Comparison of ENCODE assay signal across 12 cellular contexts in genomic region chr12:112406519-112407488, GRCh38. TPM values are rescaled to one million over a fixed set of nuclear protein-coding genes. Genes with fewer than 3 reads are reported as not detected.
DNase-seq lines count a peak whose midpoint lies in the region; ATAC-seq, FAIRE-seq and TF ChIP-seq lines count a peak whose summit lies in the region.
"Had no signal": no experiment of that assay in that cellular context is flagged by ENCODE, and none has a peak within 500 bp of the region (broad histone marks: within the 10 kb centered on the region; RNA-seq: fewer than 3 reads in every experiment).

No MANE protein-coding gene starts in this region.

- H3K79me2 ChIP-seq in endothelial cell of umbilical vein (ENCODE audit: control insufficient read depth, insufficient read depth, low read length), result peaks cover 30% of the 10 kb centered on the region
- H3K79me2 ChIP-seq in smooth muscle cell (ENCODE audit: low read depth), result peaks cover 24% of the 10 kb centered on the region

- H3F3A ChIP-seq in smooth muscle cell (ENCODE audit: low read depth), result peaks cover 34% of the 10 kb centered on the region

- ATAC-seq in activated T-cell treated with anti-CD3 and anti-CD28 coated beads, Interleukin-2, amount 50 U/mL, for 4 hours, result no peak
- ATAC-seq in RWPE2 (ENCODE audit: low read depth), result no peak
- no peak for ATAC-seq in GM21825 (IDR thresholded peaks at IDR 0.05; ENCODE audit: unreplicated experiment)
- ATAC-seq in GM19467 (IDR thresholded peaks at IDR 0.05; ENCODE audit: unreplicated experiment), result no peak

- peaks cover 53% of the 10 kb centered on the region for H3K36me3 ChIP-seq in RWPE2 (ENCODE audit: low read depth)
- peaks cover 28 to 32% of the 10 kb centered on the region in 2 experiments for H3K36me3 ChIP-seq in endothelial cell of umbilical vein (ENCODE audit: control insufficient read depth in 2 of 2, extremely low read depth in 1 of 2, insufficient read depth in 2 of 2, low read length in 2 of 2)
- H3K36me3 ChIP-seq in smooth muscle cell (ENCODE audit: low read depth), result peaks cover 9% of the 10 kb centered on the region

- peaks cover 39% of the 10 kb centered on the region for H3K4me1 Mint-ChIP-seq in activated T-cell treated with anti-CD3 and anti-CD28 coated beads, Interleukin-2, amount 50 U/mL, for 4 hours (ENCODE audit: low read depth)

- peak overlapping the region; percentile 99 for H3K4me3 Mint-ChIP-seq in activated T-cell treated with anti-CD3 and anti-CD28 coated beads, Interleukin-2, amount 50 U/mL, for 4 hours

- no peaks in the 10 kb centered on the region for H3K9me3 Mint-ChIP-seq in activated T-cell treated with anti-CD3 and anti-CD28 coated beads, Interleukin-2, amount 50 U/mL, for 4 hours

- H3K9ac ChIP-seq in endothelial cell of umbilical vein (replicated peaks; ENCODE audit: extremely low read depth, insufficient read depth, low read length) (no peak overlapping the region), smooth muscle cell (ENCODE audit: low read depth) (no peak overlapping the region)

- no peaks in the 10 kb centered on the region for H3K9me1 ChIP-seq in endothelial cell of umbilical vein (replicated peaks; ENCODE audit: control insufficient read depth, extremely low read depth, insufficient read depth, low read length)

- H3K4me2 ChIP-seq in endothelial cell of umbilical vein (ENCODE audit: insufficient read depth, low read length), result peak overlapping the region; percentile 86
- H3K4me2 ChIP-seq in smooth muscle cell, result peak overlapping the region; percentile 98

- H3K27ac ChIP-seq in RWPE2 (ENCODE audit: poor library complexity, severe bottlenecking), result peak overlapping the region; percentile 80
- H3K27ac ChIP-seq in endothelial cell of umbilical vein (ENCODE audit: insufficient read depth, low read depth, low read length), result no peak overlapping the region
- H3K27ac ChIP-seq in smooth muscle cell (ENCODE audit: low read depth), result peak overlapping the region; percentile 81
- H3K27ac ChIP-seq: thyroid gland had no signal

- peak; percentile 7 for TF ChIP-seq POLR2A in endothelial cell of umbilical vein (IDR thresholded peaks at IDR 0.05; ENCODE audit: low read depth, low read length)

- H3K9me3 ChIP-seq in RWPE2 (ENCODE audit: severe bottlenecking), result no peaks in the 10 kb centered on the region
- no peaks in the 10 kb centered on the region for H3K9me3 ChIP-seq in endothelial cell of umbilical vein (replicated peaks; ENCODE audit: control insufficient read depth, insufficient read depth, low read length)
- no peaks in the 10 kb centered on the region for H3K9me3 ChIP-seq in smooth muscle cell (replicated peaks; ENCODE audit: low read depth)
- H3K9me3 ChIP-seq: thyroid gland had no signal

- peaks cover 45% of the 10 kb centered on the region for H3K36me3 Mint-ChIP-seq in activated T-cell treated with anti-CD3 and anti-CD28 coated beads, Interleukin-2, amount 50 U/mL, for 4 hours (ENCODE audit: insufficient read depth)

- no peak for TF ChIP-seq CTCF in RWPE2 (IDR thresholded peaks at IDR 0.05; ENCODE audit: poor library complexity, severe bottlenecking)
- no peak for TF ChIP-seq CTCF in endothelial cell of umbilical vein (IDR thresholded peaks at IDR 0.05; ENCODE audit: extremely low read depth in 1 of 2, insufficient read depth in 1 of 2, low read depth in 1 of 2, low read length in 2 of 2)
- no peak for TF ChIP-seq CTCF in smooth muscle cell (IDR thresholded peaks at IDR 0.05; ENCODE audit: borderline replicate concordance, insufficient read depth, poor library complexity, severe bottlenecking)
- no peak for TF ChIP-seq CTCF in GM10248 (IDR thresholded peaks at IDR 0.05; ENCODE audit: control extremely low read depth, extremely low read depth, low read depth, missing control alignments)

- no peaks in the 10 kb centered on the region for H3K27me3 Mint-ChIP-seq in activated T-cell treated with anti-CD3 and anti-CD28 coated beads, Interleukin-2, amount 50 U/mL, for 4 hours (ENCODE audit: low read depth)

- no TSS peak for BruUV-seq in endothelial cell of umbilical vein (replicated peaks; lab: Mats Ljungman, UMichigan)

- H2AFZ ChIP-seq in endothelial cell of umbilical vein (ENCODE audit: low read depth, low read length) (no peak overlapping the region), smooth muscle cell (ENCODE audit: low read depth) (no peak overlapping the region)

- WGBS in smooth muscle cell (ENCODE audit: low lambda C conversion rate), result 93% methylated on average over 11 of the region's 11 CpGs

- dilution Hi-C loops in endothelial cell of umbilical vein (cut with MboI; ENCODE audit: extremely low pct_ligation_motif_present, low sequenced_read_pairs), result no loop called here

- POLR2A ChIA-PET in endothelial cell of umbilical vein (lab: Charles Lee) (no interaction called here), GM10248 (lab: Yijun Ruan, JAX) (no interaction called here)

- intact Hi-C loops in endothelial cell of umbilical vein (cut with micrococcal nuclease), result no loop called here

- DNase-seq in activated T-cell treated with anti-CD3 and anti-CD28 coated beads, Interleukin-2, amount 50 U/mL, for 4 hours, result no peak
- DNase-seq in activated T-cell treated with anti-CD3 and anti-CD28 coated beads, Interleukin-2, amount 50 U/mL, for 1 hour, result no peak
- DNase-seq in RWPE2 (ENCODE audit: low spot score) (no peak), endothelial cell of umbilical vein (ENCODE audit: low read depth, low spot score) (no peak), smooth muscle cell (lab: John Stamatoyannopoulos, UW; ENCODE audit: unreplicated experiment) (no peak), GM10248 (ENCODE audit: extremely low spot score) (no peak)
- DNase-seq: NCI-H82; stimulated activated CD4-positive, alpha-beta T cell treated with anti-CD3 and anti-CD28 coated beads, Interleukin-2, amount 100 ng/mL, for 24 hours; thyroid gland had no signal

- peaks cover 4% of the 10 kb centered on the region for H3K4me1 ChIP-seq in RWPE2 (ENCODE audit: insufficient read depth, poor library complexity, severe bottlenecking)
- peaks cover 20% of the 10 kb centered on the region for H3K4me1 ChIP-seq in endothelial cell of umbilical vein (ENCODE audit: control insufficient read depth, extremely low read depth, insufficient read depth, low read length)
- H3K4me1 ChIP-seq in smooth muscle cell (ENCODE audit: low read depth), result peaks cover 14% of the 10 kb centered on the region

- no peaks in the 10 kb centered on the region for H3K27me3 ChIP-seq in RWPE2 (ENCODE audit: insufficient read depth, poor library complexity, severe bottlenecking)
- H3K27me3 ChIP-seq in endothelial cell of umbilical vein (ENCODE audit: control insufficient read depth in 2 of 2, insufficient read depth in 2 of 2, low read length in 2 of 2), result no peaks in the 10 kb centered on the region
- H3K27me3 ChIP-seq in smooth muscle cell (ENCODE audit: low read depth), result no peaks in the 10 kb centered on the region
- H3K27me3 ChIP-seq: thyroid gland had no signal

- H4K20me1 ChIP-seq in endothelial cell of umbilical vein (replicated peaks; ENCODE audit: control insufficient read depth, extremely low read depth, insufficient read depth, low read length), result no peaks in the 10 kb centered on the region
- H4K20me1 ChIP-seq in smooth muscle cell (ENCODE audit: low read depth), result peaks cover 39% of the 10 kb centered on the region

- CTCF ChIA-PET in endothelial cell of umbilical vein (lab: Charles Lee), result no interaction called here
- CTCF ChIA-PET in GM10248 (lab: Yijun Ruan, JAX), result interaction anchor here (1.3 to 3.6 kb wide), 3 partner anchors 11 to 298 kb away, joined by 3 to 14 read pairs (median 4); partner anchors contain the start of gene NAA25

- H3K4me3 ChIP-seq in RWPE2 (ENCODE audit: severe bottlenecking) (no peak overlapping the region), endothelial cell of umbilical vein (replicated peaks in 1 of 3; ENCODE audit: insufficient read depth in 1 of 3, low read depth in 1 of 3, low read length in 3 of 3) (peak overlapping the region in 2 of 3 experiments; percentile 9 to 91), smooth muscle cell (peak overlapping the region; percentile 87)
- H3K4me3 ChIP-seq: lung, thyroid gland had no signal

- no peak for FAIRE-seq in endothelial cell of umbilical vein (lab: Jason Lieb, UNC)

RNA-seq across cellular contexts. Expression of gene RPL6, which starts 2.6 kb away (rescaled TPM):
- total RNA-seq in activated T-cell treated with anti-CD3 and anti-CD28 coated beads, Interleukin-2, amount 50 U/mL, for 4 hours, result 1,000 to 10,000 TPM; 2,303 to 2,443 (median 2,407) TPM
- total RNA-seq in endothelial cell of umbilical vein (1,359 and 1,385 TPM in 2 replicates), smooth muscle cell (1,517 and 1,797 TPM in 2 replicates)
- polyA plus RNA-seq in endothelial cell of umbilical vein (773 and 998 TPM in 2 replicates), smooth muscle cell (333 and 366 TPM in 2 replicates)
- 2,036 and 2,074 TPM in 2 replicates for polyA plus RNA-seq in endothelial cell of umbilical vein (2011; cell fraction: cytosol; rRNA removed)
- polyA plus RNA-seq in endothelial cell of umbilical vein (2011; cell fraction: nucleus; rRNA removed), result 552 and 631 TPM in 2 replicates
- 2,142 and 2,144 TPM in 2 replicates for polyA plus RNA-seq in endothelial cell of umbilical vein (2012)
- polyA minus RNA-seq in endothelial cell of umbilical vein, result 289 and 336 TPM in 2 replicates
- polyA minus RNA-seq in endothelial cell of umbilical vein (2011; cell fraction: cytosol; rRNA and poly(A)+ RNA removed), result 430 TPM
- 80.6 and 105 TPM in 2 replicates for polyA minus RNA-seq in endothelial cell of umbilical vein (2011; cell fraction: nucleus; rRNA and poly(A)+ RNA removed)

RNA-seq across cellular contexts. Expression of gene PTPN11, which starts 11.9 kb away (rescaled TPM):
- total RNA-seq in activated T-cell treated with anti-CD3 and anti-CD28 coated beads, Interleukin-2, amount 50 U/mL, for 4 hours, result 100 to 1,000 TPM; 181 to 200 (median 199) TPM
- total RNA-seq in endothelial cell of umbilical vein (104 and 107 TPM in 2 replicates), smooth muscle cell (73.7 and 77.2 TPM in 2 replicates)
- polyA plus RNA-seq in endothelial cell of umbilical vein (22.4 and 36.5 TPM in 2 replicates), smooth muscle cell (44.6 and 60.7 TPM in 2 replicates)
- 38.5 and 42.5 TPM in 2 replicates for polyA plus RNA-seq in endothelial cell of umbilical vein (2011; cell fraction: cytosol; rRNA removed)
- polyA plus RNA-seq in endothelial cell of umbilical vein (2011; cell fraction: nucleus; rRNA removed), result 34.1 and 44.1 TPM in 2 replicates
- 64.9 and 86.2 TPM in 2 replicates for polyA plus RNA-seq in endothelial cell of umbilical vein (2012)
- 66.6 and 71.7 TPM in 2 replicates for polyA minus RNA-seq in endothelial cell of umbilical vein
- 70.4 TPM for polyA minus RNA-seq in endothelial cell of umbilical vein (2011; cell fraction: cytosol; rRNA and poly(A)+ RNA removed)
- 24.0 and 30.3 TPM in 2 replicates for polyA minus RNA-seq in endothelial cell of umbilical vein (2011; cell fraction: nucleus; rRNA and poly(A)+ RNA removed)

RNA-seq across cellular contexts. Expression of gene HECTD4, which starts 24.6 kb away (rescaled TPM):
- total RNA-seq in activated T-cell treated with anti-CD3 and anti-CD28 coated beads, Interleukin-2, amount 50 U/mL, for 4 hours, result 10 to 100 TPM; 17.4 to 22.4 (median 19.0) TPM
- total RNA-seq in endothelial cell of umbilical vein (38.8 and 47.7 TPM in 2 replicates), smooth muscle cell (14.7 and 16.9 TPM in 2 replicates)
- polyA plus RNA-seq in endothelial cell of umbilical vein (9.7 and 11.1 TPM in 2 replicates), smooth muscle cell (6.6 and 16.4 TPM in 2 replicates)
- polyA plus RNA-seq in endothelial cell of umbilical vein (2011; cell fraction: cytosol; rRNA removed), result 8.8 and 10.2 TPM in 2 replicates
- polyA plus RNA-seq in endothelial cell of umbilical vein (2011; cell fraction: nucleus; rRNA removed), result 58.1 and 58.5 TPM in 2 replicates
- polyA plus RNA-seq in endothelial cell of umbilical vein (2012), result 18.0 and 23.4 TPM in 2 replicates
- polyA minus RNA-seq in endothelial cell of umbilical vein, result 55.3 and 58.0 TPM in 2 replicates
- 19.2 TPM for polyA minus RNA-seq in endothelial cell of umbilical vein (2011; cell fraction: cytosol; rRNA and poly(A)+ RNA removed)
- polyA minus RNA-seq in endothelial cell of umbilical vein (2011; cell fraction: nucleus; rRNA and poly(A)+ RNA removed), result 97.5 and 125 TPM in 2 replicates
